ENCODE assay signal across 13 cellular contexts in genomic region chr1:160576430-160576829, GRCh38. TPM values are rescaled to one million over a fixed set of nuclear protein-coding genes. Genes with fewer than 3 reads are reported as not detected.
DNase-seq lines count a peak whose midpoint lies in the region; ATAC-seq and TF ChIP-seq lines count a peak whose summit lies in the region.
"Had no signal": no experiment of that assay in that cellular context is flagged by ENCODE, and none has a peak within 500 bp of the region (broad histone marks: within the 10 kb centered on the region; RNA-seq: fewer than 3 reads in every experiment).

No MANE protein-coding gene starts in this region.

- CTCF ChIA-PET in activated naive CD4-positive, alpha-beta T cell treated with anti-CD3 and anti-CD28 coated beads, Interleukin-2, amount 10 ng/mL, durations not matched to agents 7 days and 5 days (lab: Charles Lee) = interaction anchor here (0.8 to 1.6 kb wide), 4 partner anchors 11 to 32 kb away, joined by 3 to 5 read pairs (median 3); no protein-coding TSS in a partner anchor

- H3K4me1 ChIP-seq in spleen = peaks cover 8 to 93% (median 47%) of the 10 kb centered on the region in 6 donors
- H3K4me1 ChIP-seq: pancreas had no signal

- DNase-seq in CD1c-positive myeloid dendritic cell (ENCODE audit: extremely low spot score) (peak; percentile 60), OCI-M1 (lab: John Stamatoyannopoulos, UW) (peak; percentile 53), spleen (no peak), NCI-H146 (lab: John Stamatoyannopoulos, UW) (no peak), H4 (ENCODE audit: low spot score) (no peak)
- DNase-seq in activated naive CD4-positive, alpha-beta T cell treated with anti-CD3 and anti-CD28 coated beads, Interleukin-2, amount 10 ng/mL, durations not matched to agents 7 days and 5 days = no peak
- DNase-seq: left cardiac atrium, pancreas had no signal

- ATAC-seq in HG03175 (IDR thresholded peaks at IDR 0.05; ENCODE audit: unreplicated experiment) (no peak), HG03457 (IDR thresholded peaks at IDR 0.05; ENCODE audit: unreplicated experiment) (no peak)
- ATAC-seq: left cardiac atrium, pancreas, Right ventricle myocardium inferior had no signal

- peak overlapping the region in 7 of 8 donors; percentile 66 to 90 (median 85) for H3K27ac ChIP-seq in spleen
- H3K27ac ChIP-seq: VCaP had no signal

- peaks cover 17% of the 10 kb centered on the region for H3K36me3 Mint-ChIP-seq in activated naive CD4-positive, alpha-beta T cell treated with anti-CD3 and anti-CD28 coated beads, Interleukin-2, amount 10 ng/mL, durations not matched to agents 7 days and 5 days

- WGBS in spleen, 5 donors = 47 to 67% (median 61%) methylated on average over 3 of the region's 3 CpGs

- peak overlapping the region in 7 of 8 donors; percentile 3 to 67 (median 39) for H3K4me3 ChIP-seq in spleen
- H3K4me3 ChIP-seq: pancreas had no signal

- no peaks in the 10 kb centered on the region for H3K9me3 ChIP-seq in spleen
- H3K9me3 ChIP-seq: pancreas had no signal

- TF ChIP-seq POLR2A in spleen (IDR thresholded peaks at IDR 0.05) = no peak

- peaks cover 0 to 4% (median 0%) of the 10 kb centered on the region in 6 donors for H3K36me3 ChIP-seq in spleen
- H3K36me3 ChIP-seq: pancreas had no signal

- H3K4me3 Mint-ChIP-seq in activated naive CD4-positive, alpha-beta T cell treated with anti-CD3 and anti-CD28 coated beads, Interleukin-2, amount 10 ng/mL, durations not matched to agents 7 days and 5 days = peak overlapping the region; percentile 17

- H3K9me3 Mint-ChIP-seq in activated naive CD4-positive, alpha-beta T cell treated with anti-CD3 and anti-CD28 coated beads, Interleukin-2, amount 10 ng/mL, durations not matched to agents 7 days and 5 days = peaks cover 11% of the 10 kb centered on the region

- no peaks in the 10 kb centered on the region for H3K27me3 ChIP-seq in spleen (replicated peaks in 1 of 7)
- H3K27me3 ChIP-seq: pancreas had no signal

- H3K4me1 Mint-ChIP-seq in activated naive CD4-positive, alpha-beta T cell treated with anti-CD3 and anti-CD28 coated beads, Interleukin-2, amount 10 ng/mL, durations not matched to agents 7 days and 5 days = peaks cover 67% of the 10 kb centered on the region

- no peaks in the 10 kb centered on the region for H3K27me3 Mint-ChIP-seq in activated naive CD4-positive, alpha-beta T cell treated with anti-CD3 and anti-CD28 coated beads, Interleukin-2, amount 10 ng/mL, durations not matched to agents 7 days and 5 days

- TF ChIP-seq CTCF in spleen (IDR thresholded peaks at IDR 0.05 in 8 of 11, conservative IDR thresholded peaks at IDR 0.05 in 3 of 11) = no peak

- intact Hi-C loops in spleen (cut with DNase I; ENCODE audit: low total_unique reads) = no loop called here

- peak overlapping the region; percentile 82 for H3K27ac Mint-ChIP-seq in activated naive CD4-positive, alpha-beta T cell treated with anti-CD3 and anti-CD28 coated beads, Interleukin-2, amount 10 ng/mL, durations not matched to agents 7 days and 5 days

RNA-seq across cellular contexts. Expression of gene CD84, which starts 2.9 kb away (rescaled TPM):
- 10 to 100 TPM; 50.3 to 76.1 (median 62.5) TPM for total RNA-seq in spleen
- 10 to 100 TPM in 1 of 3 donors, 1 to 10 TPM in 2; 4.7 to 10.9 (median 5.4) TPM for polyA plus RNA-seq in spleen
- total RNA-seq in H4 (2014; rRNA removed; shearing (Covaris generic)) = not detected in 2 replicates
- total RNA-seq: chondrocyte had no signal

RNA-seq across cellular contexts. Expression of gene SLAMF6, which starts 53.4 kb away (rescaled TPM):
- 10 to 100 TPM; 21.5 to 52.4 (median 36.1) TPM for total RNA-seq in spleen
- 10 to 100 TPM; 35.2 to 38.5 (median 37.0) TPM for polyA plus RNA-seq in spleen
- total RNA-seq in H4 (2014; rRNA removed; shearing (Covaris generic)) = not detected in 2 replicates
- total RNA-seq: chondrocyte had no signal

Comparison
In these comparisons a context has a peak if more than half of its experiments do, and no peak if none do; other contexts are left out.
1. DNase-seq: peak in CD1c-positive myeloid dendritic cell (single experiment) and OCI-M1 (single experiment); none in activated naive CD4-positive, alpha-beta T cell treated with anti-CD3 and anti-CD28 coated beads, Interleukin-2, amount 10 ng/mL, durations not matched to agents 7 days and 5 days (single experiment), spleen (single experiment), NCI-H146 (single experiment) and H4 (single experiment).
2. RNA of gene CD84, which starts 2.9 kb away (total RNA-seq): 50.3 to 76.1 TPM in spleen; not detected in H4; every median in the first group is over 10 times any median in the second.
3. RNA of gene SLAMF6, which starts 53.4 kb away (total RNA-seq): 21.5 to 52.4 TPM in spleen; not detected in H4; every median in the first group is over 10 times any median in the second.